Comparison of ENCODE assay signal across 8 cellular contexts in the genomic region with DNA sequence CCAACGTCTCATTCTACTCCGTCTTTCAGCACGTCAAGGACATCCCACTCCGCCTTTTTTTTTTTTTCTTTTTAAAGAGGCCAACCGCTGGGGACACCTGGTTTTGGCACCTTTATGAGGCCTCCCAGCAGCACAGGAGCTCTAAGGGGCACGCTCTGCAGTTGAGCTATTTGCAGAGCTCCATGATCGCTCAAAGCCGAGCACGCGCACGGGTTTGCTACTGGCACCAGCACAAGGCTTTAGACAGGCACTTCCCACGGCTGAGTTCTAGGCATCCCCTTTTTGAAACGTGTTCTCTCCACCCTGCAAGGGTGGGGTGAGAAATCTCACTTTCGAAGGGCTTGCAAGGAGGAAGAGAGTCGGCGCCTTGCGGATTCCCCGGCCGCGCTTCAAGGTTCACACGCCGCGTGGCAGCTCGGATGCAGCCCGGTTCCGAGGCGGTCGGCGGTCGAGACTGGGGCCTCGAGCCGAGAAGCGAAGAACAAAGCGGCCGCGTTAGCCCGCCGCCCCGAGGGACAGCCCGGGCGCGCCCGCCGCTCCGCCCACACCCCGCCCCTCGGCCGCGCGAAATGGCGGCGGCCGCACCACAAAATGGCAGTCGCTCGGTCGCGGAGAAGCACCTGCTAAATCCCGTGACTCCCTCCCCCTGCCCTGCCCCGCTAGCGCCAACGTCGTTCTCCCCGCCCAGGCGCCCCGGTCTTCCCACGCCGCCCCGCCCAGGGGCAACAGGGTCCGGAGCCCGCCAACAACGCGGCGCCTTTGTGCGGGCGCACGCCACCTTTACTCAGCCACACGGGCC. TPM values are rescaled to one million over a fixed set of nuclear protein-coding genes. Genes with fewer than 3 reads are reported as not detected.
A peak's percentile ranks its signal among the peaks of the same experiment; 100 is the strongest.
DNase-seq lines count a peak whose midpoint lies in the region; ATAC-seq and TF ChIP-seq lines count a peak whose summit lies in the region.

No MANE protein-coding gene starts in this region.

- peak overlapping the region; percentile 97 for H3K27ac ChIP-seq in OCI-LY7 (ENCODE audit: low read depth, low read length, poor library complexity, severe bottlenecking)
- peak overlapping the region; percentile 100 for H3K27ac ChIP-seq in epithelial cell of prostate
- peak overlapping the region; percentile 98 to 100 for H3K27ac ChIP-seq in mucosa of rectum (ENCODE audit: low read depth in 2 of 2, low read length in 2 of 2)

- peak; percentile 46 for ATAC-seq in GM21528 (IDR thresholded peaks at IDR 0.05; ENCODE audit: low FRiP score, unreplicated experiment)

- H3K4me1 ChIP-seq in OCI-LY7 (ENCODE audit: insufficient read depth, low read length, poor library complexity, severe bottlenecking) (peaks cover 66% of the 10 kb centered on the region), mucosa of rectum (ENCODE audit: control insufficient read depth in 2 of 2, insufficient read depth in 2 of 2, low read length in 2 of 2) (peaks cover 9 to 13% of the 10 kb centered on the region in 2 donors)

- peak overlapping the region; percentile 91 for H3K4me2 ChIP-seq in OCI-LY7 (ENCODE audit: low read length)

- no peaks in the 10 kb centered on the region for H3K27me3 Mint-ChIP-seq in IgD-negative memory B cell

- H3K27me3 ChIP-seq in mucosa of rectum (ENCODE audit: control insufficient read depth in 2 of 2, insufficient read depth in 2 of 2, low read length in 2 of 2): no peaks in the 10 kb centered on the region

- peak overlapping the region; percentile 92 to 97 (median 94) for H3K4me3 Mint-ChIP-seq in IgD-negative memory B cell

- no peaks in the 10 kb centered on the region for H3K9me2 ChIP-seq in OCI-LY7 (ENCODE audit: insufficient read depth, low read length)

- CTCF ChIA-PET in OCI-LY7 (lab: Charles Lee; ENCODE audit: unreplicated experiment): interaction anchor here (0.6 to 0.8 kb wide), 3 partner anchors 14 to 19 kb away, joined by 3 to 5 read pairs (median 3); no protein-coding TSS in a partner anchor

- no peaks in the 10 kb centered on the region for H3K9me3 Mint-ChIP-seq in IgD-negative memory B cell

- peaks cover 22 to 47% (median 29%) of the 10 kb centered on the region in 3 donors for H3K4me1 Mint-ChIP-seq in IgD-negative memory B cell

- POLR2A ChIA-PET in OCI-LY7 (lab: Charles Lee): interaction anchor here (0.6 to 3.7 kb wide), 11 partner anchors 9 to 527 kb away, joined by 3 to 68 read pairs (median 4); a partner anchor contains a TSS

- H2AFZ ChIP-seq in OCI-LY7 (ENCODE audit: low read length): peak overlapping the region; percentile 60

- intact Hi-C loops in OCI-LY7 (cut with micrococcal nuclease; ENCODE audit: unreplicated experiment): loop anchor here (1.0 kb wide), 1 partner anchor 13 kb away; a partner anchor contains a TSS

- H3K9me3 ChIP-seq in OCI-LY7 (ENCODE audit: low read length): no peaks in the 10 kb centered on the region
- no peaks in the 10 kb centered on the region for H3K9me3 ChIP-seq in mucosa of rectum (ENCODE audit: control insufficient read depth in 2 of 2, low read length in 2 of 2)

- peaks cover 3% of the 10 kb centered on the region for H3K36me3 Mint-ChIP-seq in IgD-negative memory B cell

- no peak for TF ChIP-seq CTCF in OCI-LY7 (conservative IDR thresholded peaks at IDR 0.05; ENCODE audit: low read length)

- peak overlapping the region; percentile 75 for H3K4me3 ChIP-seq in OCI-LY7 (ENCODE audit: low read depth, low read length, poor library complexity, severe bottlenecking)
- H3K4me3 ChIP-seq in mucosa of rectum (ENCODE audit: low read length in 2 of 2): peak overlapping the region; percentile 75 to 93

- peaks cover 33% of the 10 kb centered on the region for H3K79me2 ChIP-seq in OCI-LY7 (ENCODE audit: insufficient read depth, low read depth, low read length)

- DNase-seq in D341Med (ENCODE audit: low spot score): peak; percentile 86
- DNase-seq in OCI-LY7 (ENCODE audit: low spot score): peak; percentile 94
- peak; percentile 83 for DNase-seq in activated T-cell treated with anti-CD3 and anti-CD28 coated beads for 4 hours
- DNase-seq in epithelial cell of prostate (ENCODE audit: low read depth, low spot score): no peak
- DNase-seq in stimulated activated CD8-positive, alpha-beta memory T cell treated with anti-CD3 and anti-CD28 coated beads, Interleukin-4, amount 100 ng/mL, for 4 hours (ENCODE audit: low read depth in 2 of 2, low spot score in 1 of 2): peak; percentile 64 to 83

- H3K36me3 ChIP-seq in OCI-LY7 (ENCODE audit: insufficient read depth, low read length) (peaks cover 6% of the 10 kb centered on the region; the same call in 1 of the 2 replicates), mucosa of rectum (ENCODE audit: control insufficient read depth in 2 of 2, insufficient read depth in 2 of 2, low read length in 2 of 2) (no peaks in the 10 kb centered on the region)

- no peaks in the 10 kb centered on the region for H4K20me1 ChIP-seq in OCI-LY7 (ENCODE audit: insufficient read depth, low read length)

- peak overlapping the region; percentile 98 to 100 (median 99) for H3K27ac Mint-ChIP-seq in IgD-negative memory B cell

- BruUV-seq in OCI-LY7 (replicated peaks; lab: Mats Ljungman, UMichigan): no TSS peak

- peak overlapping the region; percentile 92 to 99 for H3K9ac ChIP-seq in mucosa of rectum (ENCODE audit: low read depth in 1 of 2, low read length in 2 of 2)

RNA-seq across cellular contexts. Expression of a gene that starts 12.9 kb away (rescaled TPM):
- polyA plus RNA-seq in IgD-negative memory B cell: 43.2 TPM
- total RNA-seq in OCI-LY7 (2014; rRNA removed; shearing (Covaris generic)): 40.7 and 41.4 TPM in 2 replicates
- 87.1 and 90.3 TPM in 2 replicates for total RNA-seq in OCI-LY7 (2022)

RNA-seq across cellular contexts. Expression of a gene that starts 27.2 kb away (rescaled TPM):
- 1.3 TPM for polyA plus RNA-seq in IgD-negative memory B cell
- total RNA-seq in OCI-LY7 (2014; rRNA removed; shearing (Covaris generic)): 12.4 and 15.0 TPM in 2 replicates
- 2.4 and 3.4 TPM in 2 replicates for total RNA-seq in OCI-LY7 (2022)
